In the genomic region with DNA sequence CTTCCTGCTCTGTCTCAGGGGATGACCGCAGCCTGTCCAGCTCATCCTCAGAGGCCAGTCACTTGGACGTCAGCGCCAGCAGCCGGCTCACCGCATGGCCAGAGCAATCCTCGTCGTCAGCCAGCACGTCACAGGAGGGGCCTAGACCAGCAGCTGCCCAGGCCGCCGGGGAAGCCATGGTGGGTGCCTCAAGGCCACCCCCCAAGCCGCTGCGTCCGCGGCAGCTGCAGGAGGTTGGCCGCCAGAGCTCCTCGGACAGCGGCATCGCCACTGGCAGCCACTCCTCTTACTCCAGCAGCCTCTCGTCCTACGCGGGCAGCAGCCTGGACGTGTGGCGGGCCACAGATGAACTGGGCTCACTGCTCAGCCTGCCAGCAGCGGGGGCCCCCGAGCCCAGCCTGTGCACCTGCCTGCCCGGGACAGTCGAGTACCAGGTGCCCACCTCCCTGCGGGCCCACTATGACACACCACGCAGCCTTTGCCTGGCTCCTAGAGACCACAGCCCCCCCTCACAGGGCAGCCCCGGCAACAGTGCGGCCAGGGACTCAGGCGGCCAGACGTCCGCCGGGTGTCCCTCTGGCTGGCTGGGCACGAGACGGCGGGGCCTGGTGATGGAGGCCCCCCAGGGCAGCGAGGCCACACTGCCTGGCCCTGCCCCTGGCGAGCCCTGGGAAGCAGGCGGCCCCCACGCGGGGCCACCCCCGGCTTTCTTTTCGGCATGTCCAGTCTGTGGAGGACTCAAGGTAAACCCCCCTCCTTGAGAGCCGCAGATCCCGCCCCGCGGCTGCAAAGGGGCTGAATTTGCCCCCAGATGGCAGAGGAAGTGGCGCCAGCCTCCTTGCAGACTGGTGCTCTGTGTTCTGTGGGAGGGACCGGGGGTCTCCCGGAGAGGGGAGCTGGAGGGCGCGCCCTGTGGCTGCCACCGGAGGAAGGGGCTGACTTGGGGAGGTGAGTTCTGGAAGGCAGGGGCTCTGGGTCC, we compare ENCODE assay signal across 15 cellular contexts. TPM values are rescaled to one million over a fixed set of nuclear protein-coding genes. Genes with fewer than 3 reads are reported as not detected.
DNase-seq lines count a peak whose midpoint lies in the region; ATAC-seq and TF ChIP-seq lines count a peak whose summit lies in the region.
"Had no signal": no experiment of that assay in that cellular context is flagged by ENCODE, and none has a peak within 500 bp of the region (broad histone marks: within the 10 kb centered on the region; RNA-seq: fewer than 3 reads in every experiment).

No MANE protein-coding gene starts in this region.

- 95% methylated on average over 52 of the region's 55 CpGs for WGBS in mesenchymal stem cell

- H3K27me3 ChIP-seq in mesenchymal stem cell (ENCODE audit: control insufficient read depth in 1 of 2, insufficient read depth in 1 of 2, low read length in 2 of 2): peaks cover 19 to 80% of the 10 kb centered on the region in 2 experiments

- H3K4me3 ChIP-seq in cardiac fibroblast (replicated peaks in 1 of 2; ENCODE audit: low read depth in 2 of 2, low read length in 2 of 2) (no peak overlapping the region), mesenchymal stem cell (ENCODE audit: insufficient read depth in 1 of 2, low read depth in 1 of 2, low read length in 2 of 2) (no peak overlapping the region)

- H3K79me1 ChIP-seq in mesenchymal stem cell (replicated peaks; ENCODE audit: low read length, poor library complexity, severe bottlenecking): no peaks in the 10 kb centered on the region

- peak overlapping the region in 1 of 2 experiments; percentile 15 for H3K14ac ChIP-seq in mesenchymal stem cell (ENCODE audit: low read length in 2 of 2)

- H3K36me3 ChIP-seq in mesenchymal stem cell (ENCODE audit: control insufficient read depth in 1 of 2, insufficient read depth in 2 of 2, low read depth in 1 of 2, low read length in 2 of 2): peaks cover 0 to 30% of the 10 kb centered on the region in 2 experiments

- no peak overlapping the region for H2BK15ac ChIP-seq in mesenchymal stem cell (ENCODE audit: low read depth, poor library complexity, severe bottlenecking)

- H3K18ac ChIP-seq in mesenchymal stem cell (ENCODE audit: low read depth in 1 of 2, low read length in 2 of 2): no peak overlapping the region

- H3K4ac ChIP-seq in mesenchymal stem cell (ENCODE audit: low read depth in 1 of 2, low read length in 2 of 2): no peak overlapping the region

- H2BK12ac ChIP-seq in mesenchymal stem cell (ENCODE audit: low read length in 2 of 2): no peak overlapping the region

- no peak overlapping the region for H2AFZ ChIP-seq in mesenchymal stem cell (ENCODE audit: low read depth, low read length)

- no peaks in the 10 kb centered on the region for H3K9me3 ChIP-seq in mesenchymal stem cell (ENCODE audit: control insufficient read depth, low read length)
- H3K9me3 ChIP-seq: Caco-2 had no signal

- TF ChIP-seq CTCF in cardiac fibroblast (IDR thresholded peaks at IDR 0.05; ENCODE audit: low read depth, low read length) (no peak), osteocyte (IDR thresholded peaks at IDR 0.05) (no peak)

- no peak overlapping the region for H2BK5ac ChIP-seq in mesenchymal stem cell (ENCODE audit: low read depth, low read length, poor library complexity, severe bottlenecking)

- no peak overlapping the region for H3K27ac Mint-ChIP-seq in stimulated activated effector memory CD8-positive, alpha-beta T cell treated with anti-CD3 and anti-CD28 coated beads, Interleukin-12 subunit alpha, Interleukin-12 subunit beta, amount 100 ng/mL, for 72 hours
- no peak overlapping the region for H3K27ac Mint-ChIP-seq in osteocyte (ENCODE audit: unreplicated experiment)
- H3K27ac Mint-ChIP-seq: CD14-positive monocyte had no signal

- H3K4me2 ChIP-seq in mesenchymal stem cell (ENCODE audit: low read length, poor library complexity, severe bottlenecking): no peak overlapping the region

- H4K8ac ChIP-seq in mesenchymal stem cell (ENCODE audit: low read length): no peak overlapping the region

- no peak overlapping the region for H2AK5ac ChIP-seq in mesenchymal stem cell (ENCODE audit: low read length, severe bottlenecking)

- H3K36me3 Mint-ChIP-seq in stimulated activated effector memory CD8-positive, alpha-beta T cell treated with anti-CD3 and anti-CD28 coated beads, Interleukin-12 subunit alpha, Interleukin-12 subunit beta, amount 100 ng/mL, for 72 hours: no peaks in the 10 kb centered on the region
- H3K36me3 Mint-ChIP-seq in osteocyte (ENCODE audit: unreplicated experiment): no peaks in the 10 kb centered on the region
- H3K36me3 Mint-ChIP-seq: CD14-positive monocyte had no signal

- H3K9me3 Mint-ChIP-seq in stimulated activated effector memory CD8-positive, alpha-beta T cell treated with anti-CD3 and anti-CD28 coated beads, Interleukin-12 subunit alpha, Interleukin-12 subunit beta, amount 100 ng/mL, for 72 hours: no peaks in the 10 kb centered on the region
- no peaks in the 10 kb centered on the region for H3K9me3 Mint-ChIP-seq in osteocyte (ENCODE audit: unreplicated experiment)

- H3K27me3 Mint-ChIP-seq in osteocyte (ENCODE audit: unreplicated experiment): peaks cover 16% of the 10 kb centered on the region

- H3K9ac ChIP-seq in mesenchymal stem cell (ENCODE audit: low read length): no peak overlapping the region

- H4K91ac ChIP-seq in mesenchymal stem cell (ENCODE audit: low read length): peak overlapping the region; percentile 47

- H3K4me1 Mint-ChIP-seq in stimulated activated effector memory CD8-positive, alpha-beta T cell treated with anti-CD3 and anti-CD28 coated beads, Interleukin-12 subunit alpha, Interleukin-12 subunit beta, amount 100 ng/mL, for 72 hours: peaks cover 25% of the 10 kb centered on the region
- H3K4me1 Mint-ChIP-seq in osteocyte (ENCODE audit: unreplicated experiment): peaks cover 1% of the 10 kb centered on the region
- H3K4me1 Mint-ChIP-seq: CD14-positive monocyte had no signal

- H3K23ac ChIP-seq in mesenchymal stem cell (ENCODE audit: low read length in 2 of 2): no peak overlapping the region

- DNase-seq in AG08396 (ENCODE audit: low spot score): peak; percentile 80
- DNase-seq in LHCN-M2 (ENCODE audit: low read depth): peak; percentile 92
- peak; percentile 11 to 42 for DNase-seq in cardiac fibroblast (ENCODE audit: low read depth in 2 of 2)
- DNase-seq in mesenchymal stem cell: no peak
- DNase-seq in stimulated activated effector memory CD8-positive, alpha-beta T cell treated with anti-CD3 and anti-CD28 coated beads, Interleukin-12 subunit alpha, Interleukin-12 subunit beta, amount 100 ng/mL, for 72 hours (ENCODE audit: low spot score in 2 of 2): no peak
- DNase-seq in osteocyte (ENCODE audit: extremely low spot score, unreplicated experiment): no peak
- DNase-seq: Caco-2, MM.1S, NCI-H1105, NCI-H187 treated with DMSO at 0.1 percent for 48 hours, NCI-H446 had no signal

- peaks cover 43% of the 10 kb centered on the region for H3K4me1 ChIP-seq in mesenchymal stem cell (ENCODE audit: control insufficient read depth, insufficient read depth, low read depth, low read length)

- H3K4me3 Mint-ChIP-seq in stimulated activated effector memory CD8-positive, alpha-beta T cell treated with anti-CD3 and anti-CD28 coated beads, Interleukin-12 subunit alpha, Interleukin-12 subunit beta, amount 100 ng/mL, for 72 hours: no peak overlapping the region
- no peak overlapping the region for H3K4me3 Mint-ChIP-seq in osteocyte (ENCODE audit: unreplicated experiment)

- H2BK120ac ChIP-seq in mesenchymal stem cell (ENCODE audit: low read depth, low read length): no peak overlapping the region

- ATAC-seq in stimulated activated effector memory CD8-positive, alpha-beta T cell treated with anti-CD3 and anti-CD28 coated beads, Interleukin-12 subunit alpha, Interleukin-12 subunit beta, amount 100 ng/mL, for 72 hours: no peak
- no peak for ATAC-seq in HG03025 (IDR thresholded peaks at IDR 0.05; ENCODE audit: low FRiP score, unreplicated experiment)

- H3K27ac ChIP-seq in mesenchymal stem cell (ENCODE audit: low read length, poor library complexity, severe bottlenecking): no peak overlapping the region

RNA-seq across cellular contexts. Expression of a gene that starts 29.9 kb away (rescaled TPM):
- total RNA-seq in LHCN-M2 (2014; rRNA removed): 41.6 and 47.9 TPM in 2 replicates
- polyA plus RNA-seq in LHCN-M2 (2012): 37.5 TPM
- not detected for polyA plus RNA-seq in mesenchymal stem cell (2013, experiment 1 of 2)
- not detected for polyA plus RNA-seq in mesenchymal stem cell (2013, experiment 2 of 2)
- total RNA-seq in osteocyte: not detected in 2 replicates
- total RNA-seq: A673, SK-MEL-5 had no signal
- polyA plus RNA-seq: CD14-positive monocyte had no signal

RNA-seq across cellular contexts. Expression of a gene that starts 39.2 kb away (rescaled TPM):
- total RNA-seq in LHCN-M2 (2014; rRNA removed): 211 and 237 TPM in 2 replicates
- 235 TPM for polyA plus RNA-seq in LHCN-M2 (2012)
- 119 TPM for polyA plus RNA-seq in mesenchymal stem cell (2013, experiment 1 of 2)
- polyA plus RNA-seq in mesenchymal stem cell (2013, experiment 2 of 2): 122 TPM
- 149 and 153 TPM in 2 replicates for total RNA-seq in osteocyte

RNA-seq across cellular contexts. Expression of a gene that starts 51.3 kb away (rescaled TPM):
- 0.32 and 0.40 TPM in 2 replicates for total RNA-seq in LHCN-M2 (2014; rRNA removed)
- 0.17 TPM for polyA plus RNA-seq in LHCN-M2 (2012)
- 0.10 TPM for polyA plus RNA-seq in mesenchymal stem cell (2013, experiment 1 of 2)
- 0.01 TPM for polyA plus RNA-seq in mesenchymal stem cell (2013, experiment 2 of 2)
- total RNA-seq in osteocyte: 0.50 and 0.54 TPM in 2 replicates
- total RNA-seq: SK-MEL-5 had no signal
- polyA plus RNA-seq: CD14-positive monocyte had no signal

Comparison
In these comparisons a context has a peak if more than half of its experiments do, and no peak if none do; other contexts are left out.
1. DNase-seq: peak in AG08396 (single experiment), LHCN-M2 (single experiment) and cardiac fibroblast (2 of 2); none in mesenchymal stem cell (single experiment), stimulated activated effector memory CD8-positive, alpha-beta T cell treated with anti-CD3 and anti-CD28 coated beads, Interleukin-12 subunit alpha, Interleukin-12 subunit beta, amount 100 ng/mL, for 72 hours (0 of 2) and osteocyte (single experiment).
2. RNA of a gene that starts 29.9 kb away (total RNA-seq): 41.6 to 47.9 TPM in LHCN-M2; not detected in osteocyte; every median in the first group is over 10 times any median in the second.